ENCODE assay signal across 23 cellular contexts in genomic region chr15:35209838-35210237, GRCh38.
DNase-seq lines count a peak whose midpoint lies in the region; ATAC-seq and TF ChIP-seq lines count a peak whose summit lies in the region.
"Had no signal": no experiment of that assay in that cellular context is flagged by ENCODE, and none has a peak within 500 bp of the region (broad histone marks: within the 10 kb centered on the region; RNA-seq: fewer than 3 reads in every experiment).

No MANE protein-coding gene starts in this region.

- no peak overlapping the region for H3K27ac Mint-ChIP-seq in MCF 10A (ENCODE audit: low read depth, unreplicated experiment)
- H3K27ac Mint-ChIP-seq in endothelial cell (ENCODE audit: unreplicated experiment), result no peak overlapping the region
- H3K27ac Mint-ChIP-seq: CD4-positive, alpha-beta memory T cell had no signal

- H3K36me3 Mint-ChIP-seq in MCF 10A (ENCODE audit: insufficient read depth, unreplicated experiment) (no peaks in the 10 kb centered on the region), endothelial cell (ENCODE audit: low read depth, unreplicated experiment) (no peaks in the 10 kb centered on the region)
- H3K36me3 Mint-ChIP-seq: CD4-positive, alpha-beta memory T cell had no signal

- no peaks in the 10 kb centered on the region for H3K9me3 ChIP-seq in breast epithelium
- no peaks in the 10 kb centered on the region for H3K9me3 ChIP-seq in liver (ENCODE audit: control insufficient read depth in 4 of 4, low read length in 3 of 4)
- H3K9me3 ChIP-seq: BLaER1 treated with 17β-estradiol and CSF1 and Interleukin-3, amounts not matched to agents 10 nM and 100 nM; Peyer's patch had no signal

- intact Hi-C loops in MCF 10A (cut with micrococcal nuclease) (loop anchor here (10.0 kb wide), 1 partner anchor 135 kb away; no protein-coding TSS in a partner anchor), breast epithelium (cut with DNase I; ENCODE audit: low total_unique reads) (no loop called here), sciatic nerve (cut with DNase I) (no loop called here)

- POLR2A ChIA-PET in MCF 10A (lab: Yijun Ruan, JAX), result interaction anchor here (0.7 to 1.2 kb wide), 2 partner anchors 11 to 16 kb away, joined by 3 to 4 read pairs; no protein-coding TSS in a partner anchor

- H3K4me1 Mint-ChIP-seq in MCF 10A (ENCODE audit: insufficient read depth, unreplicated experiment) (no peaks in the 10 kb centered on the region), endothelial cell (ENCODE audit: unreplicated experiment) (no peaks in the 10 kb centered on the region)
- H3K4me1 Mint-ChIP-seq: CD4-positive, alpha-beta memory T cell had no signal

- TF ChIP-seq CTCF in MCF 10A (IDR thresholded peaks at IDR 0.05; ENCODE audit: unreplicated experiment) (no peak), breast epithelium (IDR thresholded peaks at IDR 0.05) (no peak), fibroblast of pulmonary artery (IDR thresholded peaks at IDR 0.05; ENCODE audit: low read length, missing control alignments) (no peak), liver (IDR thresholded peaks at IDR 0.05; ENCODE audit: low read depth, low read length, missing input control) (no peak), endothelial cell (IDR thresholded peaks at IDR 0.05; ENCODE audit: unreplicated experiment) (no peak)

- no TSS peak for BruUV-seq in MCF 10A (replicated peaks; lab: Mats Ljungman, UMichigan)

- H3K4me1 ChIP-seq in breast epithelium (no peaks in the 10 kb centered on the region), liver (ENCODE audit: control insufficient read depth in 4 of 4, insufficient read depth in 4 of 4, low read length in 3 of 4) (peaks cover 0 to 29% (median 12%) of the 10 kb centered on the region in 4 donors)
- H3K4me1 ChIP-seq: BLaER1 treated with 17β-estradiol and CSF1 and Interleukin-3, amounts not matched to agents 10 nM and 100 nM; Peyer's patch had no signal

- peak; percentile 50 to 66 for TF ChIP-seq RAD21 in liver (IDR thresholded peaks at IDR 0.05)

- H3K27me3 Mint-ChIP-seq in MCF 10A (ENCODE audit: insufficient read depth, unreplicated experiment), result no peaks in the 10 kb centered on the region
- no peaks in the 10 kb centered on the region for H3K27me3 Mint-ChIP-seq in endothelial cell (ENCODE audit: unreplicated experiment)
- H3K27me3 Mint-ChIP-seq: CD4-positive, alpha-beta memory T cell had no signal

- CTCF ChIA-PET in MCF 10A (lab: Yijun Ruan, JAX), result interaction anchor here (0.9 kb wide), 1 partner anchor 8 kb away, joined by 3 read pairs; no protein-coding TSS in a partner anchor

- no peak overlapping the region for H3K4me3 ChIP-seq in breast epithelium
- no peak overlapping the region for H3K4me3 ChIP-seq in fibroblast of pulmonary artery (replicated peaks; ENCODE audit: low read depth, low read length)
- H3K4me3 ChIP-seq in liver (ENCODE audit: low read depth in 1 of 3, low read length in 3 of 3), result peak overlapping the region in 1 of 3 donors; percentile 6
- H3K4me3 ChIP-seq: BLaER1 treated with 17β-estradiol and CSF1 and Interleukin-3, amounts not matched to agents 10 nM and 100 nM; Peyer's patch had no signal

- no peak for TF ChIP-seq POLR2A in breast epithelium (IDR thresholded peaks at IDR 0.05)

- ATAC-seq in sciatic nerve, result no peak

- 21% methylated on average over 1 of the region's 1 CpG for WGBS in liver

- H3K27ac ChIP-seq in breast epithelium (no peak overlapping the region), liver (ENCODE audit: low read depth in 1 of 2, low read length in 2 of 2) (peak overlapping the region in 1 of 2 donors; percentile 46)
- H3K27ac ChIP-seq: 22Rv1; BLaER1 treated with 17β-estradiol and CSF1 and Interleukin-3, amounts not matched to agents 10 nM and 100 nM; Peyer's patch had no signal

- no peak overlapping the region for H3K9ac ChIP-seq in liver (ENCODE audit: low read depth in 1 of 2, low read length in 2 of 2)
- H3K9ac ChIP-seq: BLaER1 treated with 17β-estradiol and CSF1 and Interleukin-3, amounts not matched to agents 10 nM and 100 nM had no signal

- DNase-seq in MCF 10A (ENCODE audit: unreplicated experiment), result peak; percentile 14
- no peak for DNase-seq in breast epithelium (ENCODE audit: low spot score in 2 of 2)
- DNase-seq in fibroblast of pulmonary artery (ENCODE audit: low read depth), result peak; percentile 44
- DNase-seq in stimulated activated CD4-positive, alpha-beta T cell treated with anti-CD3 and anti-CD28 coated beads, Interleukin-4, amount 100 ng/mL, for 24 hours, result no peak
- DNase-seq in GM03348 (ENCODE audit: low spot score), result no peak
- DNase-seq in endothelial cell (ENCODE audit: low spot score), result no peak
- no peak for DNase-seq in sciatic nerve (ENCODE audit: low spot score)
- DNase-seq: ACHN; CD4-positive, alpha-beta memory T cell; DMS153; GDM1; KG1; NCI-H1105; NCI-H146; NCI-H2081; NCI-H2171; NCI-H345; NCI-H524 treated with DMSO at 0.1 percent for 48 hours; NCI-H82; Peyer's patch had no signal

- H3K36me3 ChIP-seq in breast epithelium, result no peaks in the 10 kb centered on the region
- H3K36me3 ChIP-seq in liver (ENCODE audit: control insufficient read depth in 4 of 4, insufficient read depth in 3 of 4, low read depth in 1 of 4, low read length in 3 of 4), result peaks cover 0 to 1% (median 0%) of the 10 kb centered on the region in 4 donors
- H3K36me3 ChIP-seq: BLaER1 treated with 17β-estradiol and CSF1 and Interleukin-3, amounts not matched to agents 10 nM and 100 nM; Peyer's patch had no signal

- H3K27me3 ChIP-seq in breast epithelium, result no peaks in the 10 kb centered on the region
- no peaks in the 10 kb centered on the region for H3K27me3 ChIP-seq in liver (ENCODE audit: control insufficient read depth in 4 of 4, insufficient read depth in 4 of 4, low read length in 3 of 4)
- H3K27me3 ChIP-seq: BLaER1 treated with 17β-estradiol and CSF1 and Interleukin-3, amounts not matched to agents 10 nM and 100 nM; Peyer's patch had no signal

- no peaks in the 10 kb centered on the region for H3K9me3 Mint-ChIP-seq in MCF 10A (ENCODE audit: unreplicated experiment)
- H3K9me3 Mint-ChIP-seq in endothelial cell (ENCODE audit: unreplicated experiment), result no peaks in the 10 kb centered on the region

- H3K4me3 Mint-ChIP-seq in MCF 10A (ENCODE audit: unreplicated experiment) (no peak overlapping the region), endothelial cell (ENCODE audit: unreplicated experiment) (no peak overlapping the region)
- H3K4me3 Mint-ChIP-seq: CD4-positive, alpha-beta memory T cell had no signal

TF ChIP-seq in liver, 16 proteins besides CTCF, POLR2A, EP300 and RAD21 (continues in another document):
- TF ChIP-seq JUND (IDR thresholded peaks at IDR 0.05), result peak in 1 of 2 donors; percentile 87
- peak; percentile 72 to 81 for TF ChIP-seq HNF4A (conservative IDR thresholded peaks at IDR 0.05)
- TF ChIP-seq NR2F2 (IDR thresholded peaks at IDR 0.05), result no peak
- TF ChIP-seq TAF1 (conservative IDR thresholded peaks at IDR 0.05), result no peak
- TF ChIP-seq FOXA1 (IDR thresholded peaks at IDR 0.05), result peak; percentile 46
- peak; percentile 57 for TF ChIP-seq ATF3 (IDR thresholded peaks at IDR 0.05)
- TF ChIP-seq YY1 (IDR thresholded peaks at IDR 0.05), result peak; percentile 83
- peak; percentile 62 for TF ChIP-seq FOXA2 (IDR thresholded peaks at IDR 0.05)
- TF ChIP-seq ZBTB33 (IDR thresholded peaks at IDR 0.05), result peak; percentile 71
- TF ChIP-seq GABPA (IDR thresholded peaks at IDR 0.05 in 1 of 2, conservative IDR thresholded peaks at IDR 0.05 in 1 of 2), result no peak
- peak; percentile 89 to 90 for TF ChIP-seq RXRA (IDR thresholded peaks at IDR 0.05)
- peak in 1 of 2 donors; percentile 82 for TF ChIP-seq EGR1 (IDR thresholded peaks at IDR 0.05; ENCODE audit: low read depth in 2 of 2)
- peak; percentile 77 for TF ChIP-seq REST (IDR thresholded peaks at IDR 0.05)
- no peak for TF ChIP-seq HNF4G (IDR thresholded peaks at IDR 0.05)

Comparison
In these comparisons a context has a peak if more than half of its experiments do, and no peak if none do; other contexts are left out.
1. DNase-seq: peak in MCF 10A (single experiment) and fibroblast of pulmonary artery (single experiment); none in breast epithelium (0 of 2), stimulated activated CD4-positive, alpha-beta T cell treated with anti-CD3 and anti-CD28 coated beads, Interleukin-4, amount 100 ng/mL, for 24 hours (single experiment), GM03348 (single experiment), endothelial cell (single experiment) and sciatic nerve (single experiment).